26 cellular contexts compared by ENCODE assay signal in genomic region chr21:33966324-33966949, GRCh38. TPM values are rescaled to one million over a fixed set of nuclear protein-coding genes. Genes with fewer than 3 reads are reported as not detected.
DNase-seq lines count a peak whose midpoint lies in the region; ATAC-seq and TF ChIP-seq lines count a peak whose summit lies in the region.
"Had no signal": no experiment of that assay in that cellular context is flagged by ENCODE, and none has a peak within 500 bp of the region (broad histone marks: within the 10 kb centered on the region; RNA-seq: fewer than 3 reads in every experiment).

No MANE protein-coding gene starts in this region.

- H3K4me1 Mint-ChIP-seq in T-cell (peaks cover 12 to 39% (median 36%) of the 10 kb centered on the region in 3 donors), nephron (peaks cover 29% of the 10 kb centered on the region)
- peaks cover 11% of the 10 kb centered on the region for H3K4me1 Mint-ChIP-seq in activated CD4-positive, alpha-beta T cell treated with anti-CD3 and anti-CD28 coated beads for 36 hours

- ATAC-seq in T-cell (replicated peaks in 1 of 4) = no peak
- no peak for ATAC-seq in activated CD4-positive, alpha-beta T cell treated with anti-CD3 and anti-CD28 coated beads for 36 hours
- no peak for ATAC-seq in GM21737 (IDR thresholded peaks at IDR 0.05; ENCODE audit: unreplicated experiment)
- ATAC-seq: left lobe of liver, psoas muscle, Right ventricle myocardium inferior had no signal

- CTCF ChIA-PET in T-cell (lab: Charles Lee) = interaction anchor here (0.5 to 0.8 kb wide), 2 partner anchors 43 to 356 kb away, joined by 4 to 7 read pairs; no protein-coding TSS in a partner anchor
- CTCF ChIA-PET in activated CD4-positive, alpha-beta T cell treated with anti-CD3 and anti-CD28 coated beads for 36 hours (lab: Charles Lee) = interaction anchor here (0.7 kb wide), 2 partner anchors 272 to 602 kb away, joined by 3 read pairs; no protein-coding TSS in a partner anchor

- H3K4me3 Mint-ChIP-seq in T-cell (no peak overlapping the region), nephron (no peak overlapping the region)
- no peak overlapping the region for H3K4me3 Mint-ChIP-seq in activated CD4-positive, alpha-beta T cell treated with anti-CD3 and anti-CD28 coated beads for 36 hours
- H3K4me3 Mint-ChIP-seq: CD8-positive, alpha-beta memory T cell; endodermal cell; immature natural killer cell had no signal

- H3K27ac Mint-ChIP-seq in T-cell = peak overlapping the region; percentile 11 to 18
- H3K27ac Mint-ChIP-seq in nephron = peak overlapping the region; percentile 35 to 89 (median 86)
- no peak overlapping the region for H3K27ac Mint-ChIP-seq in activated CD4-positive, alpha-beta T cell treated with anti-CD3 and anti-CD28 coated beads for 36 hours

- H3K9me3 Mint-ChIP-seq in T-cell = peaks cover 0 to 3% (median 0%) of the 10 kb centered on the region in 3 donors
- H3K9me3 Mint-ChIP-seq in nephron = no peaks in the 10 kb centered on the region
- no peaks in the 10 kb centered on the region for H3K9me3 Mint-ChIP-seq in activated CD4-positive, alpha-beta T cell treated with anti-CD3 and anti-CD28 coated beads for 36 hours (ENCODE audit: low read depth)

- POLR2A ChIA-PET in T-cell (lab: Charles Lee) = no interaction called here
- POLR2A ChIA-PET in activated CD4-positive, alpha-beta T cell treated with anti-CD3 and anti-CD28 coated beads for 36 hours (lab: Charles Lee) = no interaction called here

- H3K36me3 Mint-ChIP-seq in T-cell (peaks cover 64% of the 10 kb centered on the region), nephron (ENCODE audit: low read depth) (peaks cover 11% of the 10 kb centered on the region)
- peaks cover 29% of the 10 kb centered on the region for H3K36me3 Mint-ChIP-seq in activated CD4-positive, alpha-beta T cell treated with anti-CD3 and anti-CD28 coated beads for 36 hours (ENCODE audit: low read depth)

- DNase-seq in NCI-H1105 treated with DMSO at 0.1 percent for 48 hours (lab: John Stamatoyannopoulos, UW) = peak; percentile 18
- DNase-seq in NCI-H1105 (lab: John Stamatoyannopoulos, UW) = no peak
- DNase-seq in CD1c-positive myeloid dendritic cell (ENCODE audit: extremely low spot score) = peak; percentile 38
- DNase-seq in T-cell = peak in 1 of 34 experiments; percentile 2
- no peak for DNase-seq in activated CD4-positive, alpha-beta T cell treated with anti-CD3 and anti-CD28 coated beads for 1 hour
- no peak for DNase-seq in activated CD4-positive, alpha-beta T cell treated with anti-CD3 and anti-CD28 coated beads for 36 hours
- DNase-seq: activated CD4-positive, alpha-beta T cell treated with anti-CD3 and anti-CD28 coated beads for 4 hours; activated naive CD4-positive, alpha-beta T cell treated with anti-CD3 and anti-CD28 coated beads, Interleukin-2, amount 50 U/mL, for 16 hours; activated T-cell treated with anti-CD3 and anti-CD28 coated beads, Interleukin-2, amount 50 U/mL, for 48 hours; AML-193; anterior cingulate cortex; CD8-positive, alpha-beta memory T cell; DMS79; endodermal cell; GOT3; immature natural killer cell; KG1; MM.1S; NCI-H82; psoas muscle; stimulated activated CD4-positive, alpha-beta T cell treated with anti-CD3 and anti-CD28 coated beads, Interleukin-1b, Interleukin-23, amount 100 ng/mL, for 48 hours; SW 1271 had no signal

- intact Hi-C loops in activated CD4-positive, alpha-beta T cell treated with anti-CD3 and anti-CD28 coated beads for 36 hours (cut with DNase I, micrococcal nuclease) = no loop called here

- H3K27me3 Mint-ChIP-seq in T-cell (no peaks in the 10 kb centered on the region), nephron (ENCODE audit: low read depth) (peaks cover 3% of the 10 kb centered on the region)
- H3K27me3 Mint-ChIP-seq in activated CD4-positive, alpha-beta T cell treated with anti-CD3 and anti-CD28 coated beads for 36 hours = no peaks in the 10 kb centered on the region
- H3K27me3 Mint-ChIP-seq: CD8-positive, alpha-beta memory T cell had no signal

- TF ChIP-seq CTCF in nephron (IDR thresholded peaks at IDR 0.05; ENCODE audit: unreplicated experiment in 3 of 3) = no peak

RNA-seq across cellular contexts. Expression of gene ATP5PO, which starts 50.8 kb away (rescaled TPM):
- total RNA-seq in T-cell = 100 to 1,000 TPM; 125 to 138 (median 137) TPM
- total RNA-seq in activated CD4-positive, alpha-beta T cell treated with anti-CD3 and anti-CD28 coated beads for 36 hours = 100 to 1,000 TPM; 177 to 238 TPM

Comparison
In these comparisons a context has a peak if more than half of its experiments do, and no peak if none do; other contexts are left out.
1. DNase-seq: peak in NCI-H1105 treated with DMSO at 0.1 percent for 48 hours (single experiment) and CD1c-positive myeloid dendritic cell (single experiment); none in NCI-H1105 (single experiment), activated CD4-positive, alpha-beta T cell treated with anti-CD3 and anti-CD28 coated beads for 1 hour (single experiment) and activated CD4-positive, alpha-beta T cell treated with anti-CD3 and anti-CD28 coated beads for 36 hours (single experiment).